12 cellular contexts compared by ENCODE assay signal in the genomic region with DNA sequence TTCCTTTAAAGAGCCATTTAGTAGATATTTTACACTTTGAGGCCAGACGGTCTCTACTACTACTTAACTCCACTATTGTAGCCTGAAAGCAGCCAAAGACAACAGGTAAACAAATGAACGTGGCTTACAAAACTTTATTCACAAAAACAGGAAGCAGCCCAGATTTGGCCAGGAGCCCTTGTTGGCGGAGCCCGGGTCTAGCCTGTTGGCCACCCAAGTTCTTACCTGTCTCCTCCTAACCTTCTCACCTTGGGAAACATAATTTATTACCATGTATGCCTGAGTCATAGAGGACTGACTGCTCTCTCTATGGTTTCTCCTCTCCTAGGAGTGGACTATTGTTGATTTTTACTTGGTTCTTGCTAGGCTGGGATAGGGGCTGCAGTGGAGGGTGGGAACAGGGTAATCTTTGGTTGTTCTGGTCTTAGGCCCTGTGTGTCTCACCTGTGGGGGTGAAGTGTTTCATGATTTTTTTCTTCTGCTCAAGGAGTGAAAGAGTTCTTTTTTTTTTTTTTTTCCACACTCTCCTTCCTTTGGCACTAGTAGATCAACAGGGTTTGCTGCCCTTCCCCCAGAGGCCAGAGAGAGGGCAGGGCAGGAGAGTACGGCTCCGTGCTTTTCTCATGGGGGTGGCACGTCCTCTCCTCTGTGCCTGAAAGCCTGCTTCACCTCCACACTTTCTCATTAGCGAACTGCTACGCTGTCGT.
A peak's percentile ranks its signal among the peaks of the same experiment; 100 is the strongest.
DNase-seq lines count a peak whose midpoint lies in the region; ATAC-seq, FAIRE-seq and TF ChIP-seq lines count a peak whose summit lies in the region.
"Had no signal": no experiment of that assay in that cellular context is flagged by ENCODE, and none has a peak within 500 bp of the region (broad histone marks: within the 10 kb centered on the region; RNA-seq: fewer than 3 reads in every experiment).

No MANE protein-coding gene starts in this region.

- peak overlapping the region; percentile 5; the same call in 1 of the 2 replicates for H3K4me3 ChIP-seq in Jurkat, Clone E6-1 (ENCODE audit: low read length)
- H3K4me3 ChIP-seq in astrocyte (ENCODE audit: insufficient read depth, low read depth, low read length): no peak overlapping the region
- no peak overlapping the region for H3K4me3 ChIP-seq in skeletal muscle satellite cell (ENCODE audit: low read length)
- H3K4me3 ChIP-seq: SJSA1 had no signal

- FAIRE-seq in astrocyte (lab: Jason Lieb, UNC): no peak

- no peaks in the 10 kb centered on the region for H3K9me3 ChIP-seq in astrocyte (ENCODE audit: insufficient read depth, low read depth, low read length)
- no peaks in the 10 kb centered on the region for H3K9me3 ChIP-seq in skeletal muscle satellite cell (replicated peaks; ENCODE audit: low read length)
- H3K9me3 ChIP-seq: SJSA1 had no signal

- H3K9me3 Mint-ChIP-seq in astrocyte (ENCODE audit: unreplicated experiment): no peaks in the 10 kb centered on the region
- H3K9me3 Mint-ChIP-seq: dendritic cell treated with granulocyte-macrophage colony-stimulating factor and Interleukin-4, amounts not matched to agents 40 ng/mL and 50 ng/mL, for 4 days had no signal

- ATAC-seq in HG03571 (IDR thresholded peaks at IDR 0.05; ENCODE audit: unreplicated experiment): no peak

- H3K4me1 Mint-ChIP-seq in astrocyte (ENCODE audit: low read depth, unreplicated experiment): peaks cover 39% of the 10 kb centered on the region

- peaks cover 14% of the 10 kb centered on the region for H3K79me2 ChIP-seq in astrocyte (ENCODE audit: insufficient read depth, low read length)

- no peaks in the 10 kb centered on the region for H3K36me3 ChIP-seq in astrocyte (ENCODE audit: insufficient read depth, low read length)
- no peaks in the 10 kb centered on the region for H3K36me3 ChIP-seq in skeletal muscle satellite cell (ENCODE audit: insufficient read depth, low read length)

- H3K27ac Mint-ChIP-seq in astrocyte (ENCODE audit: unreplicated experiment): peak overlapping the region; percentile 13
- H3K27ac Mint-ChIP-seq: dendritic cell treated with granulocyte-macrophage colony-stimulating factor and Interleukin-4, amounts not matched to agents 40 ng/mL and 50 ng/mL, for 4 days had no signal

- no peaks in the 10 kb centered on the region for H3K27me3 Mint-ChIP-seq in astrocyte (ENCODE audit: low read depth, unreplicated experiment)
- H3K27me3 Mint-ChIP-seq: dendritic cell treated with granulocyte-macrophage colony-stimulating factor and Interleukin-4, amounts not matched to agents 40 ng/mL and 50 ng/mL, for 4 days had no signal

- TF ChIP-seq CTCF in astrocyte (IDR thresholded peaks at IDR 0.05; ENCODE audit: insufficient read depth, low read depth, low read length): no peak

- no peak overlapping the region for H2AFZ ChIP-seq in astrocyte (ENCODE audit: low read depth, low read length)

- H4K20me1 ChIP-seq in astrocyte (ENCODE audit: insufficient read depth, low read length): peaks cover 54% of the 10 kb centered on the region

- peaks cover 7% of the 10 kb centered on the region for H3K36me3 Mint-ChIP-seq in astrocyte (ENCODE audit: low read depth, unreplicated experiment)

- peaks cover 3% of the 10 kb centered on the region for H3K4me1 ChIP-seq in astrocyte (ENCODE audit: insufficient read depth, low read length)
- peaks cover 16% of the 10 kb centered on the region for H3K4me1 ChIP-seq in skeletal muscle satellite cell (ENCODE audit: control insufficient read depth, insufficient read depth, low read length)

- DNase-seq in Jurkat, Clone E6-1 (ENCODE audit: low read depth, low spot score): no peak
- DNase-seq in astrocyte (ENCODE audit: low read depth) (no peak), left kidney (ENCODE audit: low read depth, low spot score) (peak; percentile 55), AG20443 (ENCODE audit: low spot score) (no peak), DMS153 (lab: John Stamatoyannopoulos, UW) (no peak), amniotic stem cell (lab: John Stamatoyannopoulos, UW) (no peak)
- DNase-seq: midbrain, NCI-H524 had no signal

- H3K9ac ChIP-seq in astrocyte (ENCODE audit: low read length) (no peak overlapping the region), skeletal muscle satellite cell (ENCODE audit: low read depth, low read length) (no peak overlapping the region)

- H3K27ac ChIP-seq in astrocyte (ENCODE audit: low read depth, low read length): no peak overlapping the region
- H3K27ac ChIP-seq: SJSA1 had no signal

- H3K4me2 ChIP-seq in astrocyte (ENCODE audit: low read length) (no peak overlapping the region), skeletal muscle satellite cell (ENCODE audit: low read length) (peak overlapping the region; percentile 36)

- no peaks in the 10 kb centered on the region for H3K27me3 ChIP-seq in astrocyte (ENCODE audit: insufficient read depth, low read length)
- H3K27me3 ChIP-seq in skeletal muscle satellite cell (ENCODE audit: control insufficient read depth, insufficient read depth, low read length): no peaks in the 10 kb centered on the region
- H3K27me3 ChIP-seq: SJSA1 had no signal

- no peak overlapping the region for H3K4me3 Mint-ChIP-seq in astrocyte (ENCODE audit: unreplicated experiment)
- H3K4me3 Mint-ChIP-seq: dendritic cell treated with granulocyte-macrophage colony-stimulating factor and Interleukin-4, amounts not matched to agents 40 ng/mL and 50 ng/mL, for 4 days had no signal
